17 cellular contexts compared by ENCODE assay signal in genomic region chr19:1822210-1822609, GRCh38. TPM values are rescaled to one million over a fixed set of nuclear protein-coding genes. Genes with fewer than 3 reads are reported as not detected.
DNase-seq lines count a peak whose midpoint lies in the region; ATAC-seq and TF ChIP-seq lines count a peak whose summit lies in the region.
"Had no signal": no experiment of that assay in that cellular context is flagged by ENCODE, and none has a peak within 500 bp of the region (broad histone marks: within the 10 kb centered on the region; RNA-seq: fewer than 3 reads in every experiment).

No MANE protein-coding gene starts in this region.

- H2AFZ ChIP-seq in neuronal stem cell (ENCODE audit: low read length): no peak overlapping the region

- H3K36me3 ChIP-seq in adrenal gland (replicated peaks in 1 of 2) (peaks cover 0 to 79% of the 10 kb centered on the region in 2 donors), neuronal stem cell (replicated peaks in 1 of 2; ENCODE audit: control insufficient read depth in 2 of 2, insufficient read depth in 2 of 2, low read length in 2 of 2) (peaks cover 32 to 85% of the 10 kb centered on the region in 2 donors), stomach (peaks cover 66 to 100% (median 94%) of the 10 kb centered on the region in 4 donors)

- H3K79me1 ChIP-seq in neuronal stem cell (ENCODE audit: low read depth, low read length): peaks cover 17% of the 10 kb centered on the region

- TF ChIP-seq POLR2A in adrenal gland (IDR thresholded peaks at IDR 0.05): peak in 1 of 2 donors; percentile 46
- no peak for TF ChIP-seq POLR2A in stomach (IDR thresholded peaks at IDR 0.05)

- H2AK5ac ChIP-seq in neuronal stem cell (ENCODE audit: low read depth, low read length): no peak overlapping the region

- no peak overlapping the region for H2BK15ac ChIP-seq in neuronal stem cell (ENCODE audit: low read length)

- H3K27ac ChIP-seq in adrenal gland: peak overlapping the region in 3 of 5 donors; percentile 45 to 56 (median 53)
- H3K27ac ChIP-seq in neuronal stem cell (replicated peaks; ENCODE audit: low read length): no peak overlapping the region
- no peak overlapping the region for H3K27ac ChIP-seq in stomach
- H3K27ac ChIP-seq: 22Rv1 had no signal

- H4K8ac ChIP-seq in neuronal stem cell (ENCODE audit: low read depth, low read length): no peak overlapping the region

- H3K4me2 ChIP-seq in neuronal stem cell (ENCODE audit: insufficient read depth, low read length, poor library complexity, severe bottlenecking): no peak overlapping the region
- H3K4me2 ChIP-seq: SK-N-SH had no signal

- H3K4ac ChIP-seq in neuronal stem cell (ENCODE audit: low read length): no peak overlapping the region

- no peak overlapping the region for H3K14ac ChIP-seq in neuronal stem cell (ENCODE audit: low read length)

- intact Hi-C loops in adrenal gland (cut with DNase I): no loop called here
- intact Hi-C loops in stomach (cut with DNase I; ENCODE audit: low total_unique reads): loop anchor here (10.0 kb wide), 1 partner anchor 267 kb away; no protein-coding TSS in a partner anchor

- TF ChIP-seq CTCF in adrenal gland (IDR thresholded peaks at IDR 0.05) (no peak), stomach (IDR thresholded peaks at IDR 0.05) (no peak)

- H3K27me3 ChIP-seq in adrenal gland: no peaks in the 10 kb centered on the region
- H3K27me3 ChIP-seq in neuronal stem cell (ENCODE audit: control insufficient read depth in 3 of 3, insufficient read depth in 3 of 3, low read depth in 1 of 3, low read length in 3 of 3): no peaks in the 10 kb centered on the region
- H3K27me3 ChIP-seq in stomach: no peaks in the 10 kb centered on the region

- H2BK12ac ChIP-seq in neuronal stem cell (ENCODE audit: low read length): peak overlapping the region; percentile 41

- H3K9ac ChIP-seq in neuronal stem cell (ENCODE audit: low read depth, low read length, poor library complexity): no peak overlapping the region
- H3K9ac ChIP-seq: SK-N-SH had no signal

- H2BK120ac ChIP-seq in neuronal stem cell (ENCODE audit: low read depth, low read length): no peak overlapping the region

- no peak for ATAC-seq in HG02571 (IDR thresholded peaks at IDR 0.05; ENCODE audit: unreplicated experiment)

- no peak for TF ChIP-seq EP300 in stomach (IDR thresholded peaks at IDR 0.05)

- H3K23ac ChIP-seq in neuronal stem cell (ENCODE audit: low read depth, low read length, poor library complexity): no peak overlapping the region

- H3K18ac ChIP-seq in neuronal stem cell (ENCODE audit: low read length): no peak overlapping the region

- H3K9me3 ChIP-seq in adrenal gland (replicated peaks in 1 of 3) (no peaks in the 10 kb centered on the region), neuronal stem cell (replicated peaks in 1 of 2; ENCODE audit: control insufficient read depth in 2 of 2, insufficient read depth in 1 of 2, low read depth in 1 of 2, low read length in 2 of 2) (no peaks in the 10 kb centered on the region), stomach (no peaks in the 10 kb centered on the region)
- H3K9me3 ChIP-seq: SK-N-SH had no signal

- peak; percentile 20 to 74 for DNase-seq in NCI-H524 (lab: John Stamatoyannopoulos, UW)
- no peak for DNase-seq in NCI-H524 treated with DMSO at 0.1 percent for 48 hours (lab: John Stamatoyannopoulos, UW)
- DNase-seq in NCI-H1694 treated with DMSO at 0.1 percent for 48 hours (lab: John Stamatoyannopoulos, UW): peak; percentile 69
- peak in 6 of 7 donors; percentile 71 to 83 (median 78) for DNase-seq in adrenal gland
- no peak for DNase-seq in neuronal stem cell (ENCODE audit: low spot score)
- DNase-seq in RKO (ENCODE audit: low spot score): no peak
- no peak for DNase-seq in stomach
- DNase-seq: AML-193; GF-D8; NCI-H1417; NCI-H1930; NCI-H748 treated with DMSO at 0.1 percent for 48 hours; NK-92 treated with Interleukin-12 subunit alpha and Interleukin-12 subunit beta, amount 100 ng/mL, for 24 hours; SHP77 treated with DMSO at 0.1 percent for 48 hours; SK-N-SH had no signal

- H3K4me3 ChIP-seq in adrenal gland (no peak overlapping the region), neuronal stem cell (ENCODE audit: low read length in 2 of 2) (no peak overlapping the region), stomach (no peak overlapping the region)

- WGBS in adrenal gland, 4 donors: 18 to 55% (median 43%) methylated on average over 4 to 19 of the region's 19 CpGs
- WGBS in neuronal stem cell (ENCODE audit: extremely low coverage in 2 of 2, insufficient read length in 2 of 2, insufficient replicate concordance in 1 of 2), 2 donors: no CpG with 5 or more reads among the region's 19 CpGs
- WGBS in stomach, 5 donors: 86 to 100% (median 90%) methylated on average over 2 to 19 of the region's 19 CpGs

- H3K4me1 ChIP-seq in adrenal gland (replicated peaks in 1 of 2) (peaks cover 27 to 32% of the 10 kb centered on the region in 2 donors), neuronal stem cell (ENCODE audit: control insufficient read depth in 2 of 2, insufficient read depth in 1 of 2, low read depth in 1 of 2, low read length in 2 of 2) (peaks cover 3 to 6% of the 10 kb centered on the region in 2 donors), stomach (peaks cover 9 to 18% (median 15%) of the 10 kb centered on the region in 4 donors)

- no peak overlapping the region for H4K91ac ChIP-seq in neuronal stem cell (ENCODE audit: low read depth, low read length, poor library complexity)

- no peak overlapping the region for H2BK5ac ChIP-seq in neuronal stem cell (ENCODE audit: low read length)

RNA-seq across cellular contexts. Expression of gene ATP8B3, which starts 10.1 kb away (rescaled TPM):
- total RNA-seq in adrenal gland (10 to 100 TPM in 2 of 8 donors, 1 to 10 TPM in 5, under 1 TPM in 1; 0.26 to 15.1 (median 4.6) TPM), stomach (1 to 10 TPM in 1 of 5 donors, not detected in 4; 1.3 TPM)
- polyA plus RNA-seq in adrenal gland (1 to 10 TPM; 2.0 to 9.2 (median 3.9) TPM), stomach (1 to 10 TPM in 1 of 3 donors, under 1 TPM in 2; 0.15 to 1.4 (median 0.31) TPM)
- 0.79 TPM for polyA plus RNA-seq in neuronal stem cell (2013, experiment 1 of 2)
- 0.80 TPM for polyA plus RNA-seq in neuronal stem cell (2013, experiment 2 of 2)

RNA-seq across cellular contexts. Expression of gene REXO1, which starts 26.1 kb away (rescaled TPM):
- total RNA-seq in adrenal gland (10 to 100 TPM; 14.4 to 98.8 (median 44.5) TPM), stomach (100 to 1,000 TPM in 1 of 5 donors, 10 to 100 TPM in 4; 10.1 to 164 (median 25.7) TPM)
- polyA plus RNA-seq in adrenal gland (100 to 1,000 TPM in 2 of 3 donors, 10 to 100 TPM in 1; 18.4 to 155 (median 150) TPM), stomach (10 to 100 TPM; 10.1 to 15.5 (median 15.2) TPM)
- 15.0 TPM for polyA plus RNA-seq in neuronal stem cell (2013, experiment 1 of 2)
- 16.5 TPM for polyA plus RNA-seq in neuronal stem cell (2013, experiment 2 of 2)

RNA-seq across cellular contexts. Expression of gene KLF16, which starts 41.2 kb away (rescaled TPM):
- total RNA-seq in adrenal gland (10 to 100 TPM in 7 of 8 donors, 1 to 10 TPM in 1; 7.1 to 28.1 (median 18.3) TPM), stomach (10 to 100 TPM in 2 of 5 donors, 1 to 10 TPM in 2, not detected in 1; 3.5 to 31.9 (median 15.8) TPM)
- polyA plus RNA-seq in adrenal gland (10 to 100 TPM in 1 of 3 donors, 1 to 10 TPM in 2; 2.0 to 12.9 (median 6.9) TPM), stomach (1 to 10 TPM; 5.0 to 7.6 (median 6.6) TPM)
- polyA plus RNA-seq in neuronal stem cell (2013, experiment 1 of 2): 12.8 TPM
- polyA plus RNA-seq in neuronal stem cell (2013, experiment 2 of 2): 12.5 TPM

Comparison
In these comparisons a context has a peak if more than half of its experiments do, and no peak if none do; other contexts are left out.
1. DNase-seq: peak in NCI-H524 (2 of 2), NCI-H1694 treated with DMSO at 0.1 percent for 48 hours (single experiment) and adrenal gland (6 of 7); none in NCI-H524 treated with DMSO at 0.1 percent for 48 hours (single experiment), neuronal stem cell (single experiment), RKO (single experiment) and stomach (single experiment).
2. H3K27ac ChIP-seq: peak in adrenal gland (3 of 5); none in neuronal stem cell (single experiment) and stomach (0 of 5).